In genomic region chr7:155969192-155969929, GRCh38 we compare ENCODE assay signal across 19 cellular contexts.
DNase-seq lines count a peak whose midpoint lies in the region; ATAC-seq, FAIRE-seq and TF ChIP-seq lines count a peak whose summit lies in the region.
"Had no signal": no experiment of that assay in that cellular context is flagged by ENCODE, and none has a peak within 500 bp of the region (broad histone marks: within the 10 kb centered on the region; RNA-seq: fewer than 3 reads in every experiment).

No MANE protein-coding gene starts in this region.

- H3K4me2 ChIP-seq in H9 (ENCODE audit: insufficient read depth, insufficient read length, low read length) (no peak overlapping the region), K562 (ENCODE audit: insufficient read depth, low read length) (no peak overlapping the region), neuronal stem cell (ENCODE audit: insufficient read depth, low read length, poor library complexity, severe bottlenecking) (no peak overlapping the region)

- no peak overlapping the region for H3K4me3 Mint-ChIP-seq in H9
- H3K4me3 Mint-ChIP-seq in activated T-cell treated with anti-CD3 and anti-CD28 coated beads, Interleukin-2, amount 50 U/mL, for 72 hours = no peak overlapping the region

- BruUV-seq in K562 (replicated peaks; lab: Mats Ljungman, UMichigan) = no TSS peak

- H4K20me1 ChIP-seq in H9 (ENCODE audit: control insufficient read depth, insufficient read depth, insufficient read length) = no peaks in the 10 kb centered on the region
- H4K20me1 ChIP-seq in K562 (replicated peaks; ENCODE audit: control insufficient read depth, insufficient read depth, low read length) = no peaks in the 10 kb centered on the region

- H3K27ac ChIP-seq in H9 (ENCODE audit: insufficient read length, low read depth, low read length) (no peak overlapping the region), K562 (ENCODE audit: extremely low read depth, low read depth, low read length) (no peak overlapping the region), neuronal stem cell (replicated peaks; ENCODE audit: low read length) (no peak overlapping the region), stomach (no peak overlapping the region)
- H3K27ac ChIP-seq: C4-2B, RWPE1, SK-N-MC had no signal

- in situ Hi-C loops in K562 (cut with MboI) = no loop called here

- H3K4me1 ChIP-seq in H9 (ENCODE audit: insufficient read depth, low read length) (no peaks in the 10 kb centered on the region), K562 (replicated peaks in 1 of 2; ENCODE audit: control insufficient read depth in 2 of 2, insufficient read depth in 2 of 2, low read length in 2 of 2) (peaks cover 0 to 2% of the 10 kb centered on the region in 2 experiments; a peak in 1 of 5 replicates), neuronal stem cell (ENCODE audit: control insufficient read depth in 2 of 2, insufficient read depth in 1 of 2, low read depth in 1 of 2, low read length in 2 of 2) (peaks cover 0 to 6% of the 10 kb centered on the region in 2 donors), stomach (peaks cover 0 to 3% (median 0%) of the 10 kb centered on the region in 4 donors)

- DNase-seq in H9 (peak; percentile 23), K562 (ENCODE audit: extremely low read depth in 1 of 4, low spot score in 3 of 4) (peak in 1 of 4 experiments; percentile 52), neuronal stem cell (ENCODE audit: low spot score) (no peak), stomach (peak; percentile 67), foreskin fibroblast (no peak)
- DNase-seq in activated T-cell treated with anti-CD3 and anti-CD28 coated beads, Interleukin-2, amount 50 U/mL, for 72 hours = no peak
- DNase-seq: Kasumi-1, NCI-H1417 treated with DMSO at 0.1 percent for 48 hours, NCI-H187, NCI-H2227 treated with DMSO at 0.1 percent for 48 hours, NCI-H510A, SHP77 treated with DMSO at 0.1 percent for 48 hours had no signal

- H2AFZ ChIP-seq in H9 (ENCODE audit: low read length) = no peak overlapping the region
- H2AFZ ChIP-seq in K562 (ENCODE audit: low read depth, low read length) = no peak overlapping the region
- no peak overlapping the region for H2AFZ ChIP-seq in neuronal stem cell (ENCODE audit: low read length)

- no CpG with 5 or more reads among the region's 21 CpGs for WGBS in H9 (ENCODE audit: extremely low coverage, insufficient read length, low lambda C conversion rate)
- 2% methylated on average over 21 of the region's 21 CpGs for WGBS in K562 (ENCODE audit: insufficient coverage, low coverage, missing lambda C conversion rate)
- WGBS in neuronal stem cell (ENCODE audit: extremely low coverage in 2 of 2, insufficient read length in 2 of 2, insufficient replicate concordance in 1 of 2), 2 donors = no CpG with 5 or more reads among the region's 21 CpGs
- 70 to 83% (median 75%) methylated on average over 21 of the region's 21 CpGs for WGBS in stomach, 5 donors

- no peak overlapping the region for H3K56ac ChIP-seq in H9 (ENCODE audit: insufficient read length, low read depth, low read length)

- H2BK12ac ChIP-seq in H9 (ENCODE audit: insufficient read length, low read depth, low read length) (no peak overlapping the region), neuronal stem cell (ENCODE audit: low read length) (no peak overlapping the region)

- H3K79me1 ChIP-seq in H9 (ENCODE audit: insufficient read depth, low read depth, low read length, poor library complexity, severe bottlenecking) (no peaks in the 10 kb centered on the region), neuronal stem cell (ENCODE audit: low read depth, low read length) (no peaks in the 10 kb centered on the region)

- no peaks in the 10 kb centered on the region; the same call in none of the 2 replicates for H3K27me3 Mint-ChIP-seq in H9 (ENCODE audit: low read depth)
- H3K27me3 Mint-ChIP-seq in activated T-cell treated with anti-CD3 and anti-CD28 coated beads, Interleukin-2, amount 50 U/mL, for 72 hours (ENCODE audit: low read depth) = peaks cover 30% of the 10 kb centered on the region

- H4K91ac ChIP-seq in H9 (ENCODE audit: insufficient read length, low read depth, low read length) (no peak overlapping the region), neuronal stem cell (ENCODE audit: low read depth, low read length, poor library complexity) (peak overlapping the region; percentile 69)

- POLR2A ChIA-PET in K562 (lab: Yijun Ruan, JAX) = interaction anchor here (0.6 kb wide), 3 partner anchors 13 to 162 kb away, joined by 3 to 4 read pairs (median 4); no protein-coding TSS in a partner anchor

- no peak for FAIRE-seq in K562 (lab: Jason Lieb, UNC)
- FAIRE-seq: A204.1, G401.6, H1 had no signal

- H2BK5ac ChIP-seq in H9 (ENCODE audit: insufficient read length, low read length) (no peak overlapping the region), neuronal stem cell (ENCODE audit: low read length) (no peak overlapping the region)

- H3K18ac ChIP-seq in H9 (ENCODE audit: insufficient read length, low read depth, low read length) (no peak overlapping the region), neuronal stem cell (ENCODE audit: low read length) (peak overlapping the region; percentile 25)

- H2BK15ac ChIP-seq in H9 (ENCODE audit: low read depth, low read length) (no peak overlapping the region), neuronal stem cell (ENCODE audit: low read length) (no peak overlapping the region)

- no peak overlapping the region for H2AK5ac ChIP-seq in H9 (ENCODE audit: insufficient read length, low read length)
- peak overlapping the region; percentile 53 for H2AK5ac ChIP-seq in neuronal stem cell (ENCODE audit: low read depth, low read length)

- H3K79me2 ChIP-seq in H9 (ENCODE audit: insufficient read depth, low read length) (no peaks in the 10 kb centered on the region), K562 (ENCODE audit: control insufficient read depth, insufficient read depth, low read length) (no peaks in the 10 kb centered on the region)

- peak; percentile 88 for ATAC-seq in K562
- no peak for ATAC-seq in activated T-cell treated with anti-CD3 and anti-CD28 coated beads, Interleukin-2, amount 50 U/mL, for 72 hours (replicated peaks in 1 of 2)
- ATAC-seq in GM19397 (IDR thresholded peaks at IDR 0.05; ENCODE audit: unreplicated experiment) = no peak

- no peaks in the 10 kb centered on the region for H3K36me3 ChIP-seq in K562 (ENCODE audit: control insufficient read depth, insufficient read depth, low read length)
- H3K36me3 ChIP-seq in neuronal stem cell (replicated peaks in 1 of 2; ENCODE audit: control insufficient read depth in 2 of 2, insufficient read depth in 2 of 2, low read length in 2 of 2) = no peaks in the 10 kb centered on the region
- H3K36me3 ChIP-seq in stomach = no peaks in the 10 kb centered on the region

- H3K36me3 Mint-ChIP-seq in H9 (ENCODE audit: insufficient read depth in 1 of 3, low read depth in 3 of 3) = no peaks in the 10 kb centered on the region
- no peaks in the 10 kb centered on the region for H3K36me3 Mint-ChIP-seq in activated T-cell treated with anti-CD3 and anti-CD28 coated beads, Interleukin-2, amount 50 U/mL, for 72 hours (ENCODE audit: insufficient read depth in 2 of 2)

- no peaks in the 10 kb centered on the region for H3K9me1 ChIP-seq in K562 (ENCODE audit: control insufficient read depth, insufficient read depth, low read length)

- H2BK20ac ChIP-seq in H9 (ENCODE audit: low read depth, low read length, poor library complexity, severe bottlenecking) = no peak overlapping the region

- H3K9ac ChIP-seq in H9 (ENCODE audit: extremely low read depth, insufficient read length, low read length) = no peak overlapping the region
- H3K9ac ChIP-seq in K562 (ENCODE audit: insufficient read depth in 1 of 2, low read depth in 2 of 2, low read length in 2 of 2) = no peak overlapping the region
- no peak overlapping the region for H3K9ac ChIP-seq in neuronal stem cell (ENCODE audit: low read depth, low read length, poor library complexity)

- H2BK120ac ChIP-seq in H9 (ENCODE audit: low read depth, low read length, poor library complexity, severe bottlenecking) = no peak overlapping the region
- no peak overlapping the region for H2BK120ac ChIP-seq in neuronal stem cell (ENCODE audit: low read depth, low read length)

- H3K14ac ChIP-seq in H9 (ENCODE audit: insufficient read depth, low read length) = no peak overlapping the region
- no peak overlapping the region for H3K14ac ChIP-seq in neuronal stem cell (ENCODE audit: low read length)

- no peaks in the 10 kb centered on the region for H3K9me3 Mint-ChIP-seq in H9
- no peaks in the 10 kb centered on the region for H3K9me3 Mint-ChIP-seq in activated T-cell treated with anti-CD3 and anti-CD28 coated beads, Interleukin-2, amount 50 U/mL, for 72 hours

- H4K8ac ChIP-seq in H9 (replicated peaks; ENCODE audit: insufficient read length, low read depth, low read length) (no peak overlapping the region), neuronal stem cell (ENCODE audit: low read depth, low read length) (no peak overlapping the region)

- CTCF ChIA-PET in K562 (lab: Yijun Ruan, JAX; ENCODE audit: low intra/inter-chr PET ratio) = no interaction called here

- H3T11ph ChIP-seq in H9 (ENCODE audit: low read length) = no peak overlapping the region

- TF ChIP-seq POLR2A in K562 (conservative IDR thresholded peaks at IDR 0.05) = no peak
- no peak for TF ChIP-seq POLR2A in stomach (IDR thresholded peaks at IDR 0.05)

- no peak overlapping the region; a peak in 1 of 7 replicates for H3K27ac Mint-ChIP-seq in H9
- no peak overlapping the region for H3K27ac Mint-ChIP-seq in activated T-cell treated with anti-CD3 and anti-CD28 coated beads, Interleukin-2, amount 50 U/mL, for 72 hours

- H3K23ac ChIP-seq in H9 (ENCODE audit: insufficient read length, low read depth, low read length) (no peak overlapping the region), neuronal stem cell (ENCODE audit: low read depth, low read length, poor library complexity) (no peak overlapping the region)

- H3K23me2 ChIP-seq in H9 (ENCODE audit: insufficient read length, low read depth, low read length, poor library complexity, severe bottlenecking) = no peaks in the 10 kb centered on the region

- H3K9me3 ChIP-seq in H9 (ENCODE audit: control insufficient read depth, low read depth, low read length) = no peaks in the 10 kb centered on the region
- no peaks in the 10 kb centered on the region for H3K9me3 ChIP-seq in K562 (replicated peaks; ENCODE audit: control insufficient read depth, insufficient read depth, low read depth, low read length)
- no peaks in the 10 kb centered on the region for H3K9me3 ChIP-seq in neuronal stem cell (replicated peaks in 1 of 2; ENCODE audit: control insufficient read depth in 2 of 2, insufficient read depth in 1 of 2, low read depth in 1 of 2, low read length in 2 of 2)
- H3K9me3 ChIP-seq in stomach = no peaks in the 10 kb centered on the region

- H3K4me1 Mint-ChIP-seq in H9 = peaks cover 0 to 5% of the 10 kb centered on the region in 2 experiments; a peak in 2 of 4 replicates
- H3K4me1 Mint-ChIP-seq in activated T-cell treated with anti-CD3 and anti-CD28 coated beads, Interleukin-2, amount 50 U/mL, for 72 hours (ENCODE audit: low read depth) = peaks cover 13% of the 10 kb centered on the region

- no peaks in the 10 kb centered on the region for H3K27me3 ChIP-seq in H9 (ENCODE audit: insufficient read depth, low read length)
- peaks cover 22 to 50% of the 10 kb centered on the region in 2 experiments for H3K27me3 ChIP-seq in K562 (ENCODE audit: control insufficient read depth in 2 of 2, insufficient read depth in 2 of 2, low read length in 2 of 2)
- H3K27me3 ChIP-seq in neuronal stem cell (ENCODE audit: control insufficient read depth in 3 of 3, insufficient read depth in 3 of 3, low read depth in 1 of 3, low read length in 3 of 3) = no peaks in the 10 kb centered on the region
- peaks cover 0 to 4% (median 0%) of the 10 kb centered on the region in 3 donors for H3K27me3 ChIP-seq in stomach

- TF ChIP-seq RAD21 in K562 (CRISPR knock-in tag; conservative IDR thresholded peaks at IDR 0.05 in 1 of 2, IDR thresholded peaks at IDR 0.05 in 1 of 2) = no peak

- no peak overlapping the region for H4K5ac ChIP-seq in H9 (ENCODE audit: insufficient read length, low read depth, low read length)

- intact Hi-C loops in K562 (cut with micrococcal nuclease) = no loop called here
- intact Hi-C loops in stomach (cut with DNase I; ENCODE audit: low total_unique reads) = no loop called here

- H3K4me3 ChIP-seq in K562 (no peak overlapping the region), neuronal stem cell (ENCODE audit: low read length in 2 of 2) (no peak overlapping the region), stomach (no peak overlapping the region), foreskin fibroblast (ENCODE audit: low read depth in 1 of 2, low read length in 2 of 2) (no peak overlapping the region)
- H3K4me3 ChIP-seq: SK-N-MC had no signal

- TF ChIP-seq CTCF in H9 (conservative IDR thresholded peaks at IDR 0.05) (no peak), K562 (IDR thresholded peaks at IDR 0.05 in 2 of 3, conservative IDR thresholded peaks at IDR 0.05 in 1 of 3; ENCODE audit: insufficient read depth in 2 of 3, low read depth in 1 of 3, low read length in 3 of 3) (no peak), stomach (IDR thresholded peaks at IDR 0.05) (no peak), foreskin fibroblast (IDR thresholded peaks at IDR 0.05; ENCODE audit: low read depth, low read length) (no peak)

- TF ChIP-seq EP300 in K562 (IDR thresholded peaks at IDR 0.05; ENCODE audit: low read length) (no peak), stomach (IDR thresholded peaks at IDR 0.05) (no peak)

- H3K4ac ChIP-seq in H9 (ENCODE audit: low read depth, low read length) (no peak overlapping the region), neuronal stem cell (ENCODE audit: low read length) (no peak overlapping the region)

Comparison
In these comparisons a context has a peak if more than half of its experiments do, and no peak if none do; other contexts are left out.
1. DNase-seq: peak in H9 (single experiment) and stomach (single experiment); none in neuronal stem cell (single experiment), activated T-cell treated with anti-CD3 and anti-CD28 coated beads, Interleukin-2, amount 50 U/mL, for 72 hours (0 of 2) and foreskin fibroblast (0 of 2).